Comparison of ENCODE assay signal across 11 cellular contexts in the genomic region with DNA sequence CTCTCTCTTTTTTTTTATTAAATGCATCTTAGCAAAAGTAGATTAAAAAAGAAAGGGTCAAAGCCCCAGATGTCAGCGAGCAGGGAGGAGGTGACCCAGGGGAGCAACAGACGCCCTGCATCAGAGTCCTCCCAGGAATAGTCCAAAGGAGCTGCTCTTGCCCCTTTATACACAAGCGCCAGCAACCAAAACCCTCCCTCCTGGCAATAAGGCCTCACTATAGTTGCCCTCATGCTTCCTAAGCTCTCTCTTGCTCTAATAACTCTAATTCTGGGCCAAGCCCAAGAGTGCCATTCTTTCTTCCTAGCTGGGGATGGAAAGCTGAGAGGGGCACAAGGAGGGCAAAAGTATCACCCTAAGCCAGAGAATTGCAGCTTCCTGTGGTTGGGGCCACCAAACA. TPM values are rescaled to one million over a fixed set of nuclear protein-coding genes. Genes with fewer than 3 reads are reported as not detected.
DNase-seq lines count a peak whose midpoint lies in the region; ATAC-seq, FAIRE-seq and TF ChIP-seq lines count a peak whose summit lies in the region.
"Had no signal": no experiment of that assay in that cellular context is flagged by ENCODE, and none has a peak within 500 bp of the region (broad histone marks: within the 10 kb centered on the region; RNA-seq: fewer than 3 reads in every experiment).

No MANE protein-coding gene starts in this region.

- TF ChIP-seq POLR2A in endothelial cell of umbilical vein (IDR thresholded peaks at IDR 0.05; ENCODE audit: low read depth, low read length): no peak

- H3K27ac ChIP-seq in CD4-positive, alpha-beta T cell (ENCODE audit: low read depth, low read length): no peak overlapping the region
- H3K27ac ChIP-seq in PC-3 (ENCODE audit: low read length) (no peak overlapping the region), endothelial cell of umbilical vein (ENCODE audit: insufficient read depth, low read depth, low read length) (no peak overlapping the region), neural progenitor cell (peak overlapping the region; percentile 74)

- FAIRE-seq in endothelial cell of umbilical vein (lab: Jason Lieb, UNC): no peak

- H3K36me3 Mint-ChIP-seq in CD4-positive, alpha-beta T cell (ENCODE audit: low read depth): peaks cover 14% of the 10 kb centered on the region
- peaks cover 50% of the 10 kb centered on the region for H3K36me3 Mint-ChIP-seq in neural progenitor cell

- no peak for TF ChIP-seq CTCF in CD4-positive, alpha-beta T cell (IDR thresholded peaks at IDR 0.05)
- no peak for TF ChIP-seq CTCF in PC-3 (conservative IDR thresholded peaks at IDR 0.05; ENCODE audit: low read depth, low read length)
- no peak for TF ChIP-seq CTCF in endothelial cell of umbilical vein (IDR thresholded peaks at IDR 0.05; ENCODE audit: extremely low read depth in 1 of 2, insufficient read depth in 1 of 2, low read depth in 1 of 2, low read length in 2 of 2)
- no peak for TF ChIP-seq CTCF in neural progenitor cell (IDR thresholded peaks at IDR 0.05)

- H3F3A ChIP-seq in PC-3 (ENCODE audit: low read length, unreplicated experiment) (no peaks in the 10 kb centered on the region), neural progenitor cell (ENCODE audit: low read depth) (peaks cover 46% of the 10 kb centered on the region)

- H3K4me2 ChIP-seq in PC-3 (ENCODE audit: low read length): no peak overlapping the region
- no peak overlapping the region for H3K4me2 ChIP-seq in endothelial cell of umbilical vein (ENCODE audit: insufficient read depth, low read length)
- H3K4me2 ChIP-seq in neural progenitor cell: peak overlapping the region; percentile 92

- H3K36me3 ChIP-seq in PC-3 (ENCODE audit: low read depth, low read length) (peaks cover 29% of the 10 kb centered on the region), endothelial cell of umbilical vein (ENCODE audit: control insufficient read depth in 2 of 2, extremely low read depth in 1 of 2, insufficient read depth in 2 of 2, low read length in 2 of 2) (peaks cover 2 to 12% of the 10 kb centered on the region in 2 experiments), neural progenitor cell (no peaks in the 10 kb centered on the region)

- no peaks in the 10 kb centered on the region for H3K9me3 Mint-ChIP-seq in CD4-positive, alpha-beta T cell
- no peaks in the 10 kb centered on the region for H3K9me3 Mint-ChIP-seq in neural progenitor cell

- H3K4me1 Mint-ChIP-seq in CD4-positive, alpha-beta T cell (ENCODE audit: low read depth): peaks cover 21% of the 10 kb centered on the region
- H3K4me1 Mint-ChIP-seq in neural progenitor cell: peaks cover 77% of the 10 kb centered on the region

- CTCF ChIA-PET in CD4-positive, alpha-beta T cell (lab: Charles Lee): interaction anchor here (1.2 to 3.6 kb wide), 4 partner anchors 9 to 118 kb away, joined by 3 to 19 read pairs (median 5); partner anchors contain the start of genes PCDHGA10 and PCDHGB5
- CTCF ChIA-PET in PC-3 (lab: Charles Lee): no interaction called here
- CTCF ChIA-PET in endothelial cell of umbilical vein (lab: Charles Lee): interaction anchor here (0.8 to 9.8 kb wide), 10 partner anchors 9 to 102 kb away, joined by 3 to 158 read pairs (median 16); partner anchors contain the start of genes PCDHGA10, PCDHGA11, PCDHGA12 and PCDHGC3

- intact Hi-C loops in CD4-positive, alpha-beta T cell (cut with DNase I, micrococcal nuclease): no loop called here
- intact Hi-C loops in PC-3 (cut with micrococcal nuclease): no loop called here
- intact Hi-C loops in endothelial cell of umbilical vein (cut with micrococcal nuclease): no loop called here

- H3K4me3 ChIP-seq in PC-3 (ENCODE audit: low read length) (no peak overlapping the region), endothelial cell of umbilical vein (replicated peaks in 1 of 3; ENCODE audit: insufficient read depth in 1 of 3, low read depth in 1 of 3, low read length in 3 of 3) (no peak overlapping the region), neural progenitor cell (no peak overlapping the region)

- H4K20me1 ChIP-seq in PC-3 (ENCODE audit: low read length) (no peaks in the 10 kb centered on the region), endothelial cell of umbilical vein (replicated peaks; ENCODE audit: control insufficient read depth, extremely low read depth, insufficient read depth, low read length) (no peaks in the 10 kb centered on the region), neural progenitor cell (ENCODE audit: low read depth) (no peaks in the 10 kb centered on the region)

- no peaks in the 10 kb centered on the region for H3K27me3 ChIP-seq in CD4-positive, alpha-beta T cell (ENCODE audit: control insufficient read depth, insufficient read depth, low read length)
- H3K27me3 ChIP-seq in PC-3 (ENCODE audit: low read length) (no peaks in the 10 kb centered on the region), endothelial cell of umbilical vein (ENCODE audit: control insufficient read depth in 2 of 2, insufficient read depth in 2 of 2, low read length in 2 of 2) (no peaks in the 10 kb centered on the region), neural progenitor cell (no peaks in the 10 kb centered on the region)

- no peak for DNase-seq in CD4-positive, alpha-beta T cell
- no peak for DNase-seq in PC-3
- DNase-seq in endothelial cell of umbilical vein (ENCODE audit: low read depth, low spot score): no peak
- no peak for DNase-seq in neural progenitor cell (ENCODE audit: low spot score)
- no peak for DNase-seq in NCI-H2227 (lab: John Stamatoyannopoulos, UW; ENCODE audit: unreplicated experiment)
- DNase-seq in activated CD8-positive, alpha-beta memory T cell treated with anti-CD3 and anti-CD28 coated beads for 24 hours: no peak
- DNase-seq: activated CD4-positive, alpha-beta T cell treated with anti-CD3 and anti-CD28 coated beads for 48 hours; central memory CD4-positive, alpha-beta T cell; stimulated activated CD4-positive, alpha-beta T cell treated with anti-CD3 and anti-CD28 coated beads, Interleukin-15, amount 100 ng/mL, for 24 hours had no signal

- H3K79me2 ChIP-seq in PC-3 (ENCODE audit: low read length): peaks cover 6% of the 10 kb centered on the region; the same call in 1 of the 2 replicates
- H3K79me2 ChIP-seq in endothelial cell of umbilical vein (ENCODE audit: control insufficient read depth, insufficient read depth, low read length): no peaks in the 10 kb centered on the region
- H3K79me2 ChIP-seq in neural progenitor cell (ENCODE audit: low read depth): no peaks in the 10 kb centered on the region

- dilution Hi-C loops in endothelial cell of umbilical vein (cut with MboI; ENCODE audit: extremely low pct_ligation_motif_present, low sequenced_read_pairs): no loop called here

- POLR2A ChIA-PET in CD4-positive, alpha-beta T cell (lab: Charles Lee): interaction anchor here (0.6 to 5.0 kb wide), 2 partner anchors 9 to 195 kb away, joined by 4 to 26 read pairs; partner anchors contain the start of gene TAF7
- POLR2A ChIA-PET in PC-3 (lab: Charles Lee; ENCODE audit: unreplicated experiment): interaction anchor here (0.5 kb wide), 1 partner anchor 15 kb away, joined by 3 read pairs; no protein-coding TSS in a partner anchor
- POLR2A ChIA-PET in endothelial cell of umbilical vein (lab: Charles Lee): no interaction called here

- H3K9me1 ChIP-seq in endothelial cell of umbilical vein (replicated peaks; ENCODE audit: control insufficient read depth, extremely low read depth, insufficient read depth, low read length): no peaks in the 10 kb centered on the region

- H2AFZ ChIP-seq in PC-3 (ENCODE audit: low read length): no peak overlapping the region
- no peak overlapping the region for H2AFZ ChIP-seq in endothelial cell of umbilical vein (ENCODE audit: low read depth, low read length)
- H2AFZ ChIP-seq in neural progenitor cell (replicated peaks): no peak overlapping the region

- H3K4me1 ChIP-seq in PC-3 (ENCODE audit: insufficient read depth, low read length) (peaks cover 7% of the 10 kb centered on the region), endothelial cell of umbilical vein (ENCODE audit: control insufficient read depth, extremely low read depth, insufficient read depth, low read length) (peaks cover 20% of the 10 kb centered on the region), neural progenitor cell (peaks cover 31% of the 10 kb centered on the region)

- peak overlapping the region; percentile 42 for H3K4me3 Mint-ChIP-seq in CD4-positive, alpha-beta T cell
- H3K4me3 Mint-ChIP-seq in neural progenitor cell: peak overlapping the region; percentile 75

- no peaks in the 10 kb centered on the region for H3K27me3 Mint-ChIP-seq in CD4-positive, alpha-beta T cell
- H3K27me3 Mint-ChIP-seq in neural progenitor cell (ENCODE audit: insufficient read depth, low read depth): peaks cover 15% of the 10 kb centered on the region

- ATAC-seq in CD4-positive, alpha-beta T cell (ENCODE audit: poor library complexity): no peak
- ATAC-seq in PC-3 (no peak), GM18867 (IDR thresholded peaks at IDR 0.05; ENCODE audit: unreplicated experiment) (no peak), HG03432 (IDR thresholded peaks at IDR 0.05; ENCODE audit: unreplicated experiment) (no peak)

- TSS peak; percentile 30 for BruUV-seq in PC-3 (replicated peaks; lab: Mats Ljungman, UMichigan)
- BruUV-seq in endothelial cell of umbilical vein (replicated peaks; lab: Mats Ljungman, UMichigan): TSS peak; percentile 63

- H3K9me2 ChIP-seq in PC-3 (replicated peaks; ENCODE audit: low read length): no peaks in the 10 kb centered on the region

- no peak overlapping the region for H3K9ac ChIP-seq in PC-3 (ENCODE audit: low read length)
- H3K9ac ChIP-seq in endothelial cell of umbilical vein (replicated peaks; ENCODE audit: extremely low read depth, insufficient read depth, low read length): no peak overlapping the region
- no peak overlapping the region for H3K9ac ChIP-seq in neural progenitor cell

- H3K9me3 ChIP-seq in CD4-positive, alpha-beta T cell (ENCODE audit: control insufficient read depth, low read length): no peaks in the 10 kb centered on the region
- H3K9me3 ChIP-seq in PC-3 (ENCODE audit: low read length): no peaks in the 10 kb centered on the region
- no peaks in the 10 kb centered on the region for H3K9me3 ChIP-seq in endothelial cell of umbilical vein (replicated peaks; ENCODE audit: control insufficient read depth, insufficient read depth, low read length)
- no peaks in the 10 kb centered on the region for H3K9me3 ChIP-seq in neural progenitor cell (ENCODE audit: low read depth)

- H3K27ac Mint-ChIP-seq in CD4-positive, alpha-beta T cell: peak overlapping the region; percentile 68
- H3K27ac Mint-ChIP-seq in neural progenitor cell: peak overlapping the region; percentile 98

RNA-seq across cellular contexts. Expression of gene PCDHGC5, which starts 26.3 kb away (rescaled TPM):
- not detected for total RNA-seq in CD4-positive, alpha-beta T cell
- total RNA-seq in PC-3 (2014; rRNA removed): 0.40 and 0.46 TPM in 2 replicates
- 0.60 and 1.2 TPM in 2 replicates for total RNA-seq in endothelial cell of umbilical vein
- polyA plus RNA-seq in endothelial cell of umbilical vein: 0.21 and 0.48 TPM in 2 replicates
- polyA plus RNA-seq in endothelial cell of umbilical vein (2011; cell fraction: cytosol; rRNA removed): 0.01 and 0.06 TPM in 2 replicates
- 2.4 and 3.9 TPM in 2 replicates for polyA plus RNA-seq in endothelial cell of umbilical vein (2011; cell fraction: nucleus; rRNA removed)
- polyA plus RNA-seq in endothelial cell of umbilical vein (2012): 0.08 TPM in 1 of 2 replicates, not detected in the other
- 4.8 and 6.1 TPM in 2 replicates for polyA minus RNA-seq in endothelial cell of umbilical vein
- polyA minus RNA-seq in endothelial cell of umbilical vein (2011; cell fraction: cytosol; rRNA and poly(A)+ RNA removed): not detected
- 7.8 and 9.1 TPM in 2 replicates for polyA minus RNA-seq in endothelial cell of umbilical vein (2011; cell fraction: nucleus; rRNA and poly(A)+ RNA removed)
- 0.43 and 1.3 TPM in 2 replicates for total RNA-seq in neural progenitor cell (ENCODE audit: low replicate concordance)

RNA-seq across cellular contexts. Expression of gene PCDHGC4, which starts 30.3 kb away (rescaled TPM):
- not detected for total RNA-seq in CD4-positive, alpha-beta T cell
- total RNA-seq in PC-3 (2014; rRNA removed): 0.58 and 1.5 TPM in 2 replicates
- 0.90 and 2.1 TPM in 2 replicates for total RNA-seq in endothelial cell of umbilical vein
- 0.25 and 0.32 TPM in 2 replicates for polyA plus RNA-seq in endothelial cell of umbilical vein
- polyA plus RNA-seq in endothelial cell of umbilical vein (2011; cell fraction: cytosol; rRNA removed): 0.06 and 0.11 TPM in 2 replicates
- polyA plus RNA-seq in endothelial cell of umbilical vein (2011; cell fraction: nucleus; rRNA removed): 1.8 and 2.4 TPM in 2 replicates
- polyA plus RNA-seq in endothelial cell of umbilical vein (2012): 0.05 TPM in 1 of 2 replicates, not detected in the other
- 4.3 and 5.5 TPM in 2 replicates for polyA minus RNA-seq in endothelial cell of umbilical vein
- polyA minus RNA-seq in endothelial cell of umbilical vein (2011; cell fraction: cytosol; rRNA and poly(A)+ RNA removed): not detected
- polyA minus RNA-seq in endothelial cell of umbilical vein (2011; cell fraction: nucleus; rRNA and poly(A)+ RNA removed): 9.6 and 9.7 TPM in 2 replicates
- total RNA-seq in neural progenitor cell (ENCODE audit: low replicate concordance): 5.0 and 10.4 TPM in 2 replicates

RNA-seq across cellular contexts. Expression of gene PCDHGC3, which starts 39.4 kb away (rescaled TPM):
- total RNA-seq in CD4-positive, alpha-beta T cell: not detected
- total RNA-seq in PC-3 (2014; rRNA removed): 0.35 and 2.1 TPM in 2 replicates
- total RNA-seq in endothelial cell of umbilical vein: 25.4 and 36.1 TPM in 2 replicates
- polyA plus RNA-seq in endothelial cell of umbilical vein: 9.2 and 14.9 TPM in 2 replicates
- polyA plus RNA-seq in endothelial cell of umbilical vein (2011; cell fraction: cytosol; rRNA removed): 21.8 and 23.9 TPM in 2 replicates
- 4.5 and 4.7 TPM in 2 replicates for polyA plus RNA-seq in endothelial cell of umbilical vein (2011; cell fraction: nucleus; rRNA removed)
- polyA plus RNA-seq in endothelial cell of umbilical vein (2012): 15.4 and 21.2 TPM in 2 replicates
- 8.1 and 12.1 TPM in 2 replicates for polyA minus RNA-seq in endothelial cell of umbilical vein
- polyA minus RNA-seq in endothelial cell of umbilical vein (2011; cell fraction: cytosol; rRNA and poly(A)+ RNA removed): not detected
- polyA minus RNA-seq in endothelial cell of umbilical vein (2011; cell fraction: nucleus; rRNA and poly(A)+ RNA removed): 12.4 and 15.4 TPM in 2 replicates
- 14.7 and 17.2 TPM in 2 replicates for total RNA-seq in neural progenitor cell (ENCODE audit: low replicate concordance)
